8 cellular contexts compared by ENCODE assay signal in the genomic region with DNA sequence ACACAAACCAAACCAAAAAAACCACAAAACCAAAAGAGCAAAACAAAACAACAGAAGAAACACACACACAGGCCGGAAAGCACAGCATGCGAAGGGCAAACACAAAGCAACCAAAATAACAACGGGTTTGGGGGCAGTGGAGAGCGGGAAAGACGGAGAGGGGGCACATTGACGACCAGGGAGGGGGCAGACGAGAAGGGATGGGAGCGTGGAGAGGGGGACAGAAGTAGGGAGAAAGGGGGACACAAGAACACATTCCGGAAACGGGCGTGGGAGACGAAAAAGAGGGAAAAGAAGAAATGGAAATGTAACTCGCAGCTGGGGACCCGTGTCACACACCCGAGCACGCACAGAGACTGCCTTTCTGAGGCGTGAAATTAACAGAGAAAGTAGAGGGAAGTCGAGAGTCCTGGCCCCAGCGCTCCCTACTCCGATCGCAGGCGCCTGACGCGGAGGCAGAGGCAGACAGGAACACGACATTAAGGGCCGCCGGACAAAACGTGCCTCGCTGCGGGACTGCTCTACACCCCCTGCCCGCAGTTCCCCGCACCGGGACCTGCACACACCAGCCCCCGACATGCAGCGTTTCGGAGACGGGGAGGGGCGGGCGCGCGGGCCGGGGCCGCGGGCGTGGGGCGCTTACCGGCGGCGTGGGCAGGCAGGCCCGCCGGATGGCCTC. TPM values are rescaled to one million over a fixed set of nuclear protein-coding genes. Genes with fewer than 3 reads are reported as not detected.
A peak's percentile ranks its signal among the peaks of the same experiment; 100 is the strongest.
DNase-seq lines count a peak whose midpoint lies in the region; ATAC-seq and TF ChIP-seq lines count a peak whose summit lies in the region.

No MANE protein-coding gene starts in this region.

- no peak overlapping the region for H3K9ac ChIP-seq in HUES48 (ENCODE audit: low read depth, low read length)
- H3K9ac ChIP-seq in mucosa of rectum (ENCODE audit: low read depth in 1 of 2, low read length in 2 of 2) = no peak overlapping the region

- peaks cover 88% of the 10 kb centered on the region for H3K27me3 Mint-ChIP-seq in activated naive CD8-positive, alpha-beta T cell treated with anti-CD3 and anti-CD28 coated beads, Interleukin-2, amount 10 ng/mL, durations not matched to agents 7 days and 5 days

- H3K9me3 ChIP-seq in HUES48 (ENCODE audit: control insufficient read depth, insufficient read depth, low read length) (no peaks in the 10 kb centered on the region), mucosa of rectum (ENCODE audit: control insufficient read depth in 2 of 2, low read length in 2 of 2) (no peaks in the 10 kb centered on the region)

- peaks cover 2% of the 10 kb centered on the region for H3K36me3 Mint-ChIP-seq in activated naive CD8-positive, alpha-beta T cell treated with anti-CD3 and anti-CD28 coated beads, Interleukin-2, amount 10 ng/mL, durations not matched to agents 7 days and 5 days

- peaks cover 7% of the 10 kb centered on the region for H3K27me3 ChIP-seq in GM06990 (replicated peaks; ENCODE audit: control insufficient read depth, insufficient read depth, low read length)
- H3K27me3 ChIP-seq in HUES48 (ENCODE audit: control insufficient read depth, insufficient read depth, low read length) = peaks cover 99% of the 10 kb centered on the region
- peaks cover 88 to 92% of the 10 kb centered on the region in 2 donors for H3K27me3 ChIP-seq in mucosa of rectum (ENCODE audit: control insufficient read depth in 2 of 2, insufficient read depth in 2 of 2, low read length in 2 of 2)

- peak overlapping the region; percentile 84 for H3K4me3 Mint-ChIP-seq in activated naive CD8-positive, alpha-beta T cell treated with anti-CD3 and anti-CD28 coated beads, Interleukin-2, amount 10 ng/mL, durations not matched to agents 7 days and 5 days

- H3K36me3 ChIP-seq in GM06990 (ENCODE audit: control insufficient read depth, insufficient read depth, low read length) (no peaks in the 10 kb centered on the region), HUES48 (ENCODE audit: control insufficient read depth, insufficient read depth, low read length) (no peaks in the 10 kb centered on the region), mucosa of rectum (ENCODE audit: control insufficient read depth in 2 of 2, insufficient read depth in 2 of 2, low read length in 2 of 2) (no peaks in the 10 kb centered on the region)

- H3K27ac ChIP-seq in HUES48 (ENCODE audit: low read depth, low read length) (no peak overlapping the region), mucosa of rectum (ENCODE audit: low read depth in 2 of 2, low read length in 2 of 2) (no peak overlapping the region)

- H3K4me1 ChIP-seq in HUES48 (ENCODE audit: control insufficient read depth, insufficient read depth, low read length) (peaks cover 32% of the 10 kb centered on the region), mucosa of rectum (ENCODE audit: control insufficient read depth in 2 of 2, insufficient read depth in 2 of 2, low read length in 2 of 2) (peaks cover 18 to 21% of the 10 kb centered on the region in 2 donors)

- ATAC-seq in GM19467 (IDR thresholded peaks at IDR 0.05; ENCODE audit: unreplicated experiment) = peak; percentile 19
- ATAC-seq in activated naive CD8-positive, alpha-beta T cell treated with anti-CD3 and anti-CD28 coated beads, Interleukin-2, amount 10 ng/mL, durations not matched to agents 7 days and 5 days (ENCODE audit: low read depth) = peak; percentile 14

- POLR2A ChIA-PET in activated naive CD8-positive, alpha-beta T cell treated with anti-CD3 and anti-CD28 coated beads, Interleukin-2, amount 10 ng/mL, durations not matched to agents 7 days and 5 days (lab: Charles Lee) = no interaction called here

- peaks cover 21% of the 10 kb centered on the region for H3K4me1 Mint-ChIP-seq in activated naive CD8-positive, alpha-beta T cell treated with anti-CD3 and anti-CD28 coated beads, Interleukin-2, amount 10 ng/mL, durations not matched to agents 7 days and 5 days

- no peaks in the 10 kb centered on the region for H3K9me3 Mint-ChIP-seq in activated naive CD8-positive, alpha-beta T cell treated with anti-CD3 and anti-CD28 coated beads, Interleukin-2, amount 10 ng/mL, durations not matched to agents 7 days and 5 days

- peak; percentile 36 for DNase-seq in GM06990 (ENCODE audit: extremely low read depth, insufficient read length)
- DNase-seq in activated naive CD8-positive, alpha-beta T cell treated with anti-CD3 and anti-CD28 coated beads, Interleukin-2, amount 10 ng/mL, durations not matched to agents 7 days and 5 days = no peak
- no peak for DNase-seq in EL
- no peak for DNase-seq in activated CD8-positive, alpha-beta memory T cell treated with anti-CD3 and anti-CD28 coated beads for 24 hours
- DNase-seq in hepatic stellate cell (ENCODE audit: low spot score) = no peak

- peak overlapping the region; percentile 85 for H3K27ac Mint-ChIP-seq in activated naive CD8-positive, alpha-beta T cell treated with anti-CD3 and anti-CD28 coated beads, Interleukin-2, amount 10 ng/mL, durations not matched to agents 7 days and 5 days

- TF ChIP-seq CTCF in GM06990 (IDR thresholded peaks at IDR 0.05; ENCODE audit: insufficient read depth, low read length, poor library complexity, severe bottlenecking) = no peak

- H3K4me3 ChIP-seq in GM06990 (replicated peaks; ENCODE audit: low read depth, low read length) (peak overlapping the region; percentile 58), HUES48 (ENCODE audit: low read depth, low read length) (peak overlapping the region; percentile 60), mucosa of rectum (ENCODE audit: low read length in 2 of 2) (peak overlapping the region; percentile 67)

RNA-seq across cellular contexts. Expression of a gene that starts 0.7 kb away (rescaled TPM):
- total RNA-seq in activated naive CD8-positive, alpha-beta T cell treated with anti-CD3 and anti-CD28 coated beads, Interleukin-2, amount 10 ng/mL, durations not matched to agents 7 days and 5 days = under 1 TPM; 0.11 to 0.19 TPM

RNA-seq across cellular contexts. Expression of a gene that starts 56.3 kb away (rescaled TPM):
- total RNA-seq in activated naive CD8-positive, alpha-beta T cell treated with anti-CD3 and anti-CD28 coated beads, Interleukin-2, amount 10 ng/mL, durations not matched to agents 7 days and 5 days = 10 to 100 TPM; 17.5 to 17.8 TPM
